In genomic region chr13:108212901-108213300, GRCh38 we compare ENCODE assay signal across 2 cellular contexts.
TF ChIP-seq lines count a peak whose summit lies in the region.

No MANE protein-coding gene starts in this region.

TF ChIP-seq in neural cell, 6 proteins besides CTCF, POLR2A, EP300 and RAD21 (continued from another document):
- TF ChIP-seq EZH2 (IDR thresholded peaks at IDR 0.05; ENCODE audit: borderline replicate concordance, insufficient read depth, low read length, poor library complexity, severe bottlenecking) (no peak), TAF1 (IDR thresholded peaks at IDR 0.05; ENCODE audit: low read depth) (no peak), SMC3 (conservative IDR thresholded peaks at IDR 0.05; ENCODE audit: poor library complexity) (no peak), MXI1 (conservative IDR thresholded peaks at IDR 0.05; ENCODE audit: poor library complexity, severe bottlenecking) (no peak)
TF ChIP-seq in neural cell: peak in this region for 0.

TF ChIP-seq in SK-N-SH, 30 proteins besides CTCF, POLR2A, EP300 and RAD21 (continued from another document):
- no peak for TF ChIP-seq REST (IDR thresholded peaks at IDR 0.05; ENCODE audit: low read depth, low read length)
- no peak for TF ChIP-seq MXI1 (IDR thresholded peaks at IDR 0.05; ENCODE audit: low read depth, low read length)
- TF ChIP-seq TCF12 (IDR thresholded peaks at IDR 0.05) = no peak
- TF ChIP-seq CHD2 (IDR thresholded peaks at IDR 0.05; ENCODE audit: low read length, partially characterized antibody) = no peak
- no peak for TF ChIP-seq FOXJ3 (CRISPR knock-in tag; IDR thresholded peaks at IDR 0.05)
- TF ChIP-seq RCOR1 (IDR thresholded peaks at IDR 0.05; ENCODE audit: low read length) = no peak
- TF ChIP-seq FOXM1 (IDR thresholded peaks at IDR 0.05; ENCODE audit: low read depth) = no peak
- TF ChIP-seq YY1 (IDR thresholded peaks at IDR 0.05; ENCODE audit: low read depth) = no peak
- no peak for TF ChIP-seq SMC3 (IDR thresholded peaks at IDR 0.05; ENCODE audit: low read depth, low read length)
- TF ChIP-seq NFIC (IDR thresholded peaks at IDR 0.05; ENCODE audit: borderline replicate concordance) = no peak
TF ChIP-seq in SK-N-SH: peak in this region for 0.
